8 cellular contexts compared by ENCODE assay signal in genomic region chr7:33905389-33906032, GRCh38.
DNase-seq lines count a peak whose midpoint lies in the region; ATAC-seq lines count a peak whose summit lies in the region.

Gene BMPER (plus strand): TSS chr7:33905539. CDS start chr7:33905614, 75 bp downstream.

- H3K4me1 Mint-ChIP-seq in stimulated activated naive B cell treated with anti-CD40 and anti-IgM and Interleukin-4, amounts not matched to agents 10 μg/mL and 1 μg/mL and 100 μg/mL, for 72 hours, result peaks cover 9 to 12% of the 10 kb centered on the region in 2 donors

- ATAC-seq in stimulated activated naive B cell treated with anti-CD40 and anti-IgM and Interleukin-4, amounts not matched to agents 10 μg/mL and 1 μg/mL and 100 μg/mL, for 72 hours (replicated peaks), result peak; percentile 41 to 54
- no peak for ATAC-seq in GM21717 (IDR thresholded peaks at IDR 0.05; ENCODE audit: unreplicated experiment)

- H3K27me3 Mint-ChIP-seq in stimulated activated naive B cell treated with anti-CD40 and anti-IgM and Interleukin-4, amounts not matched to agents 10 μg/mL and 1 μg/mL and 100 μg/mL, for 72 hours, result peaks cover 58 to 63% of the 10 kb centered on the region in 2 donors

- H3K4me3 Mint-ChIP-seq in stimulated activated naive B cell treated with anti-CD40 and anti-IgM and Interleukin-4, amounts not matched to agents 10 μg/mL and 1 μg/mL and 100 μg/mL, for 72 hours, result peak within 1 kb of the TSS; percentile 82 to 86

- no peak within 1 kb of the TSS for H3K27ac Mint-ChIP-seq in stimulated activated naive B cell treated with anti-CD40 and anti-IgM and Interleukin-4, amounts not matched to agents 10 μg/mL and 1 μg/mL and 100 μg/mL, for 72 hours

- no peaks in the 10 kb centered on the region for H3K36me3 Mint-ChIP-seq in stimulated activated naive B cell treated with anti-CD40 and anti-IgM and Interleukin-4, amounts not matched to agents 10 μg/mL and 1 μg/mL and 100 μg/mL, for 72 hours

- peak; percentile 63 for DNase-seq in activated CD8-positive, alpha-beta memory T cell treated with anti-CD3 and anti-CD28 coated beads, Interleukin-2, amount 50 U/mL, for 48 hours
- no peak for DNase-seq in activated CD8-positive, alpha-beta memory T cell treated with anti-CD3 and anti-CD28 coated beads, Interleukin-2, amount 50 U/mL, for 4 hours
- DNase-seq in NCI-H69 (lab: John Stamatoyannopoulos, UW) (peak; percentile 68), cerebellar cortex (ENCODE audit: low spot score) (peak; percentile 47), left kidney (ENCODE audit: low read depth, low spot score) (peak; percentile 95), foreskin melanocyte (no peak)
- DNase-seq in stimulated activated naive B cell treated with anti-CD40 and anti-IgM and Interleukin-4, amounts not matched to agents 10 μg/mL and 1 μg/mL and 100 μg/mL, for 72 hours, result no peak

- H3K9me3 Mint-ChIP-seq in stimulated activated naive B cell treated with anti-CD40 and anti-IgM and Interleukin-4, amounts not matched to agents 10 μg/mL and 1 μg/mL and 100 μg/mL, for 72 hours, result no peaks in the 10 kb centered on the region

Comparison
In these comparisons a context has a peak if more than half of its experiments do, and no peak if none do; other contexts are left out.
1. DNase-seq: peak in activated CD8-positive, alpha-beta memory T cell treated with anti-CD3 and anti-CD28 coated beads, Interleukin-2, amount 50 U/mL, for 48 hours (single experiment), NCI-H69 (single experiment), cerebellar cortex (single experiment) and left kidney (single experiment); none in activated CD8-positive, alpha-beta memory T cell treated with anti-CD3 and anti-CD28 coated beads, Interleukin-2, amount 50 U/mL, for 4 hours (single experiment), stimulated activated naive B cell treated with anti-CD40 and anti-IgM and Interleukin-4, amounts not matched to agents 10 μg/mL and 1 μg/mL and 100 μg/mL, for 72 hours (single experiment) and foreskin melanocyte (single experiment).